Comparison of ENCODE assay signal across 22 cellular contexts in the genomic region with DNA sequence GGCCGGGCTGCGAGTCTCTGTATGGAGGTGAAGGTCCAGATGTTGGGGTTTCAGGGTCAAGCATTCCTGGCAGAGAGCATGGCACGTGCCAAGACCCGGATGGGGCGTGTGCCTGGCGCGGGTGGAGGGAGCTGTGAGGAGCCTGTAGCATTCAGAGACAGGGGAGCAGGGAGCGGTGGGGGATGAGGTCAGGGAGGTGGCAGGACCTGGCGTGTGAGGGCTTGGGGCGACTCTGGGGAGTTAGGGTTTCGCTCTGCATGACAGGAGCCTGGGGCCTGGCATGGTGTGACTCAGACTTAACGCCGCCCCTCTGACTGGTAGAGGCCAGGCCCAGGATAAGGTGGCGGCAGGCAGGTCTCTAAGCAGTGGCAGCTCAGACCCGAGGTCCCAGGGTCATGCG.
DNase-seq lines count a peak whose midpoint lies in the region; ATAC-seq and TF ChIP-seq lines count a peak whose summit lies in the region.
"Had no signal": no experiment of that assay in that cellular context is flagged by ENCODE, and none has a peak within 500 bp of the region (broad histone marks: within the 10 kb centered on the region; RNA-seq: fewer than 3 reads in every experiment).

No MANE protein-coding gene starts in this region.

- H3K9me1 ChIP-seq in IMR-90 (ENCODE audit: insufficient read depth, low read length), result no peaks in the 10 kb centered on the region

- peak overlapping the region; percentile 25 for H2AK9ac ChIP-seq in IMR-90 (replicated peaks; ENCODE audit: low read depth, low read length, poor library complexity)

- H3K18ac ChIP-seq in IMR-90 (ENCODE audit: low read depth, low read length), result no peak overlapping the region

- H3K27ac ChIP-seq in IMR-90 (ENCODE audit: insufficient read depth, low read length) (no peak overlapping the region), body of pancreas (no peak overlapping the region), right lobe of liver (no peak overlapping the region), sigmoid colon (no peak overlapping the region)
- H3K27ac ChIP-seq: coronary artery, esophagus squamous epithelium, gastrocnemius medialis, HL-60, WERI-Rb-1 had no signal

- no peak overlapping the region for H2AFZ ChIP-seq in IMR-90 (replicated peaks; ENCODE audit: low read length, poor library complexity)

- H3K27me3 ChIP-seq in IMR-90 (ENCODE audit: control insufficient read depth, insufficient read depth, low read length) (peaks cover 34% of the 10 kb centered on the region), body of pancreas (no peaks in the 10 kb centered on the region), right lobe of liver (no peaks in the 10 kb centered on the region), sigmoid colon (no peaks in the 10 kb centered on the region)
- H3K27me3 ChIP-seq: esophagus squamous epithelium had no signal

- BruUV-seq in IMR-90 (replicated peaks; lab: Mats Ljungman, UMichigan), result no TSS peak

- no peak overlapping the region for H2BK5ac ChIP-seq in IMR-90 (ENCODE audit: low read depth, low read length, poor library complexity, severe bottlenecking)

- H3K23ac ChIP-seq in IMR-90 (ENCODE audit: low read depth, low read length), result no peak overlapping the region

- DNase-seq in IMR-90 (no peak), body of pancreas (peak in 3 of 4 donors; percentile 3 to 9 (median 7)), right lobe of liver (peak; percentile 7 to 55 (median 36)), sigmoid colon (peak; percentile 56), HuH-7.5 (ENCODE audit: low spot score) (no peak), retina (no peak)
- DNase-seq: activated CD4-positive, alpha-beta T cell treated with anti-CD3 and anti-CD28 coated beads, Interleukin-2, amount 10 ng/mL, durations not matched to agents 24 days and 14 days; amniotic stem cell; CD4-positive, alpha-beta T cell; esophagus squamous epithelium; gastrocnemius medialis; hippocampal formation; NCI-H1105; NCI-H2029; NCI-H526 treated with DMSO at 0.1 percent for 48 hours; RPMI8226; stimulated activated naive CD8-positive, alpha-beta T cell treated with anti-CD3 and anti-CD28 coated beads, Interleukin-15, Interleukin-2, amounts not matched to agents 100 U/mL and 50 U/mL, for 24 hours; WERI-Rb-1 had no signal

- no peak overlapping the region for H2BK120ac ChIP-seq in IMR-90 (ENCODE audit: low read depth, low read length)

- H3K56ac ChIP-seq in IMR-90 (ENCODE audit: extremely low read depth, insufficient read depth, low read length), result no peak overlapping the region

- H3K4me3 ChIP-seq in IMR-90 (ENCODE audit: insufficient read depth, low read depth, low read length) (no peak overlapping the region), body of pancreas (no peak overlapping the region), right lobe of liver (no peak overlapping the region), sigmoid colon (no peak overlapping the region)
- H3K4me3 ChIP-seq: coronary artery, esophagus squamous epithelium, gastrocnemius medialis had no signal

- H3K36me3 ChIP-seq in IMR-90 (ENCODE audit: control insufficient read depth, insufficient read depth, low read length), result no peaks in the 10 kb centered on the region
- H3K36me3 ChIP-seq in body of pancreas (replicated peaks in 1 of 2; ENCODE audit: insufficient read depth in 1 of 2, low read depth in 2 of 2), result no peaks in the 10 kb centered on the region
- no peaks in the 10 kb centered on the region for H3K36me3 ChIP-seq in right lobe of liver
- H3K36me3 ChIP-seq in sigmoid colon, result no peaks in the 10 kb centered on the region
- H3K36me3 ChIP-seq: esophagus squamous epithelium, gastrocnemius medialis, WERI-Rb-1 had no signal

- H4K91ac ChIP-seq in IMR-90 (ENCODE audit: insufficient read depth, low read depth, low read length), result no peak overlapping the region

- peaks cover 2% of the 10 kb centered on the region; the same call in 1 of the 2 replicates for H3K9me3 ChIP-seq in IMR-90 (ENCODE audit: control insufficient read depth, insufficient read depth, low read length)
- no peaks in the 10 kb centered on the region for H3K9me3 ChIP-seq in body of pancreas
- no peaks in the 10 kb centered on the region for H3K9me3 ChIP-seq in right lobe of liver
- H3K9me3 ChIP-seq in sigmoid colon, result no peaks in the 10 kb centered on the region
- H3K9me3 ChIP-seq: esophagus squamous epithelium, gastrocnemius medialis had no signal

- no peak for TF ChIP-seq CTCF in IMR-90 (conservative IDR thresholded peaks at IDR 0.05; ENCODE audit: low read depth, low read length)
- TF ChIP-seq CTCF in body of pancreas (IDR thresholded peaks at IDR 0.05), result no peak
- no peak for TF ChIP-seq CTCF in right lobe of liver (IDR thresholded peaks at IDR 0.05)
- TF ChIP-seq CTCF in sigmoid colon (IDR thresholded peaks at IDR 0.05), result no peak

- no peak overlapping the region for H3K9ac ChIP-seq in IMR-90 (ENCODE audit: low read depth, low read length)

- WGBS in IMR-90 (ENCODE audit: extremely low coverage in 2 of 2, insufficient read length in 1 of 2), 2 experiments, result 82% methylated on average over 10 of the region's 16 CpGs; no CpG with 5 or more reads in 1 of the 2 experiments
- 90 to 93% methylated on average over 16 of the region's 16 CpGs for WGBS in body of pancreas, 2 donors
- WGBS in right lobe of liver (ENCODE audit: insufficient coverage, low coverage, low lambda C conversion rate, missing lambda C conversion rate), result 83% methylated on average over 5 of the region's 16 CpGs
- WGBS in sigmoid colon, 2 donors, result 94% methylated on average over 16 of the region's 16 CpGs

- intact Hi-C loops in IMR-90 (cut with micrococcal nuclease), result no loop called here
- intact Hi-C loops in body of pancreas (cut with DNase I), result no loop called here
- intact Hi-C loops in right lobe of liver (cut with DNase I), result no loop called here
- intact Hi-C loops in sigmoid colon (cut with DNase I), result no loop called here

- in situ Hi-C loops in IMR-90 (cut with MboI; ENCODE audit: low sequenced_read_pairs), result no loop called here

- no peak overlapping the region for H3K4ac ChIP-seq in IMR-90 (ENCODE audit: low read depth, low read length)

- no peak overlapping the region for H2BK15ac ChIP-seq in IMR-90 (ENCODE audit: low read depth, low read length)

- H2BK20ac ChIP-seq in IMR-90 (ENCODE audit: low read depth, low read length), result no peak overlapping the region

- no peak for TF ChIP-seq POLR2A in IMR-90 (IDR thresholded peaks at IDR 0.05; ENCODE audit: low read depth, low read length)
- TF ChIP-seq POLR2A in body of pancreas (IDR thresholded peaks at IDR 0.05), result no peak
- TF ChIP-seq POLR2A in right lobe of liver (IDR thresholded peaks at IDR 0.05), result no peak
- no peak for TF ChIP-seq POLR2A in sigmoid colon (IDR thresholded peaks at IDR 0.05)

- no peaks in the 10 kb centered on the region for H3K79me1 ChIP-seq in IMR-90 (ENCODE audit: low read depth in 1 of 2, low read length in 2 of 2)

- H4K20me1 ChIP-seq in IMR-90 (ENCODE audit: insufficient read depth, low read length), result no peaks in the 10 kb centered on the region

- dilution Hi-C loops in IMR-90 (cut with HindIII; ENCODE audit: low sequenced_read_pairs, unreplicated experiment), result no loop called here

- H2AK5ac ChIP-seq in IMR-90 (ENCODE audit: low read depth, low read length), result no peak overlapping the region

- H4K8ac ChIP-seq in IMR-90 (ENCODE audit: low read depth in 2 of 2, low read length in 2 of 2), result no peak overlapping the region

- H3K4me1 ChIP-seq in IMR-90 (ENCODE audit: control insufficient read depth, insufficient read depth, low read length) (no peaks in the 10 kb centered on the region), body of pancreas (peaks cover 5% of the 10 kb centered on the region), right lobe of liver (no peaks in the 10 kb centered on the region), sigmoid colon (no peaks in the 10 kb centered on the region)
- H3K4me1 ChIP-seq: esophagus squamous epithelium, gastrocnemius medialis had no signal

- CTCF ChIA-PET in IMR-90 (lab: Yijun Ruan, JAX), result no interaction called here

- TF ChIP-seq EP300 in sigmoid colon (IDR thresholded peaks at IDR 0.05), result no peak

- POLR2A ChIA-PET in IMR-90 (lab: Charles Lee; ENCODE audit: unreplicated experiment), result no interaction called here

- H3K4me2 ChIP-seq in IMR-90 (ENCODE audit: low read depth, low read length), result no peak overlapping the region

- ATAC-seq in IMR-90 (ENCODE audit: low read depth) (no peak), body of pancreas (no peak), right lobe of liver (peak in 1 of 4 donors; percentile 27), GM21825 (IDR thresholded peaks at IDR 0.05; ENCODE audit: unreplicated experiment) (no peak)
- ATAC-seq: gastrocnemius medialis; HCT116; stimulated activated naive CD8-positive, alpha-beta T cell treated with anti-CD3 and anti-CD28 coated beads, Interleukin-15, Interleukin-2, amounts not matched to agents 100 U/mL and 50 U/mL, for 24 hours had no signal

- TF ChIP-seq RAD21 in IMR-90 (IDR thresholded peaks at IDR 0.05; ENCODE audit: low read length), result no peak

- no peak overlapping the region for H3K14ac ChIP-seq in IMR-90 (replicated peaks; ENCODE audit: low read depth, low read length)

- no peak overlapping the region for H4K5ac ChIP-seq in IMR-90 (ENCODE audit: low read depth, low read length)

TF ChIP-seq in IMR-90, 13 proteins besides CTCF, POLR2A, EP300 and RAD21 (continues in another document):
- TF ChIP-seq MAFK (IDR thresholded peaks at IDR 0.05; ENCODE audit: low read depth, low read length), result no peak
- no peak for TF ChIP-seq RCOR1 (IDR thresholded peaks at IDR 0.05; ENCODE audit: insufficient replicate concordance, low read length)
- TF ChIP-seq NFE2L2 (IDR thresholded peaks at IDR 0.05; ENCODE audit: low read depth, low read length), result no peak
- no peak for TF ChIP-seq RFX5 (IDR thresholded peaks at IDR 0.05; ENCODE audit: low read depth, low read length)
- no peak for TF ChIP-seq CHD1 (IDR thresholded peaks at IDR 0.05; ENCODE audit: low read depth, low read length)
- TF ChIP-seq CEBPB (IDR thresholded peaks at IDR 0.05; ENCODE audit: low read depth, low read length), result no peak
- no peak for TF ChIP-seq FOS (IDR thresholded peaks at IDR 0.05; ENCODE audit: low read depth, low read length)
- no peak for TF ChIP-seq BHLHE40 (IDR thresholded peaks at IDR 0.05; ENCODE audit: low read depth, low read length)
- TF ChIP-seq MAZ (IDR thresholded peaks at IDR 0.05; ENCODE audit: borderline replicate concordance, low read depth, low read length), result no peak
- TF ChIP-seq USF2 (IDR thresholded peaks at IDR 0.05; ENCODE audit: low read depth, low read length), result no peak
- TF ChIP-seq MXI1 (IDR thresholded peaks at IDR 0.05; ENCODE audit: borderline replicate concordance, low read depth, low read length), result no peak
- TF ChIP-seq SMC3 (IDR thresholded peaks at IDR 0.05; ENCODE audit: low read depth, low read length), result no peak

Comparison
In these comparisons a context has a peak if more than half of its experiments do, and no peak if none do; other contexts are left out.
1. DNase-seq: peak in body of pancreas (3 of 4), right lobe of liver (3 of 3) and sigmoid colon (single experiment); none in IMR-90 (single experiment), HuH-7.5 (single experiment) and retina (single experiment).